In the genomic region with DNA sequence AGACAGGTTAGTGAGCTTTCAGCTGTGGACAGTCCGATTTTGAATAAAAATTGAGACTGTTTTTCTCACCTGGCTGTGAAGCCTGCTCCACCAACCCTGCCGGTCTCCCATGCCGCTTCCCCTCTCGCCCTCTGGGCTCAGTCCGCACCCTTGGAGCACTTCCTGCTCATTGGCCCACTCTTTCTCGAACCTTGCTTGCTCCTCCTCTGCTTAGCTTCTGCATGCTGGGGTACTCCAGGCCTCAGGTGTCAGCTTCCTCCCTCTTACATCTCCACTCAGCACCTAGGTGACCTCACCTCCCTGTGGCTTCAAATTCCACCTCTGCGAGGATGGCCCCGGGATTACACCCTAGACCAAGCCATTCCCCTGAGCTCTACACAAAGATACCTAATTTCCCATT, we compare ENCODE assay signal across 29 cellular contexts. TPM values are rescaled to one million over a fixed set of nuclear protein-coding genes. Genes with fewer than 3 reads are reported as not detected.
DNase-seq lines count a peak whose midpoint lies in the region; ATAC-seq and TF ChIP-seq lines count a peak whose summit lies in the region.
"Had no signal": no experiment of that assay in that cellular context is flagged by ENCODE, and none has a peak within 500 bp of the region (broad histone marks: within the 10 kb centered on the region; RNA-seq: fewer than 3 reads in every experiment).

No MANE protein-coding gene starts in this region.

- ATAC-seq in activated naive CD8-positive, alpha-beta T cell treated with anti-CD3 and anti-CD28 coated beads, Interleukin-2, amount 50 U/mL, for 24 hours, result no peak
- ATAC-seq in WTC11 (peak; percentile 72), GM21529 (IDR thresholded peaks at IDR 0.05; ENCODE audit: unreplicated experiment) (no peak)
- ATAC-seq: K562 had no signal

- CTCF ChIA-PET in WTC11 (lab: Charles Lee), result interaction anchor here (0.7 to 3.3 kb wide), 9 partner anchors 26 to 1074 kb away, joined by 3 to 14 read pairs (median 5); a partner anchor contains a TSS

- TF ChIP-seq CTCF in WTC11 (IDR thresholded peaks at IDR 0.05), result no peak
- no peak for TF ChIP-seq CTCF in neural crest cell (conservative IDR thresholded peaks at IDR 0.05)

- H3K4me1 Mint-ChIP-seq in activated naive CD8-positive, alpha-beta T cell treated with anti-CD3 and anti-CD28 coated beads, Interleukin-2, amount 50 U/mL, for 24 hours, result peaks cover 5% of the 10 kb centered on the region
- peaks cover 3% of the 10 kb centered on the region for H3K4me1 Mint-ChIP-seq in activated naive CD8-positive, alpha-beta T cell treated with anti-CD3 and anti-CD28 coated beads for 36 hours
- H3K4me1 Mint-ChIP-seq in WTC11 (peaks cover 23% of the 10 kb centered on the region), neural crest cell (peaks cover 15% of the 10 kb centered on the region)

- peaks cover 8% of the 10 kb centered on the region for H3K27me3 Mint-ChIP-seq in activated naive CD8-positive, alpha-beta T cell treated with anti-CD3 and anti-CD28 coated beads, Interleukin-2, amount 50 U/mL, for 24 hours
- H3K27me3 Mint-ChIP-seq in activated naive CD8-positive, alpha-beta T cell treated with anti-CD3 and anti-CD28 coated beads for 36 hours, result peaks cover 7% of the 10 kb centered on the region
- peaks cover 18% of the 10 kb centered on the region for H3K27me3 Mint-ChIP-seq in WTC11 (ENCODE audit: low read depth)
- H3K27me3 Mint-ChIP-seq in neural crest cell (ENCODE audit: low read depth), result no peaks in the 10 kb centered on the region

- POLR2A ChIA-PET in WTC11 (lab: Charles Lee), result interaction anchor here (0.5 to 0.8 kb wide), 2 partner anchors 381 to 1107 kb away, joined by 3 to 4 read pairs; a partner anchor contains a TSS

- H3K4me3 Mint-ChIP-seq in activated naive CD8-positive, alpha-beta T cell treated with anti-CD3 and anti-CD28 coated beads, Interleukin-2, amount 50 U/mL, for 24 hours, result no peak overlapping the region
- no peak overlapping the region for H3K4me3 Mint-ChIP-seq in activated naive CD8-positive, alpha-beta T cell treated with anti-CD3 and anti-CD28 coated beads for 36 hours
- no peak overlapping the region for H3K4me3 Mint-ChIP-seq in WTC11
- no peak overlapping the region for H3K4me3 Mint-ChIP-seq in neural crest cell
- H3K4me3 Mint-ChIP-seq: CD4-positive, alpha-beta T cell had no signal

- no peaks in the 10 kb centered on the region for H3K36me3 Mint-ChIP-seq in activated naive CD8-positive, alpha-beta T cell treated with anti-CD3 and anti-CD28 coated beads, Interleukin-2, amount 50 U/mL, for 24 hours (ENCODE audit: low read depth)
- H3K36me3 Mint-ChIP-seq in activated naive CD8-positive, alpha-beta T cell treated with anti-CD3 and anti-CD28 coated beads for 36 hours, result no peaks in the 10 kb centered on the region
- H3K36me3 Mint-ChIP-seq in WTC11 (peaks cover 26% of the 10 kb centered on the region), neural crest cell (ENCODE audit: low read depth) (no peaks in the 10 kb centered on the region)

- DNase-seq in activated naive CD8-positive, alpha-beta T cell treated with anti-CD3 and anti-CD28 coated beads, Interleukin-2, amount 50 U/mL, for 24 hours, result no peak
- DNase-seq in activated naive CD8-positive, alpha-beta T cell treated with anti-CD3 and anti-CD28 coated beads for 36 hours, result no peak
- DNase-seq in WTC11 (ENCODE audit: low spot score) (no peak), neural crest cell (ENCODE audit: low read depth, low spot score) (no peak), GDM1 (lab: John Stamatoyannopoulos, UW) (no peak), UCSD-AML1 (lab: John Stamatoyannopoulos, UW; ENCODE audit: unreplicated experiment) (no peak), hepatic stellate cell (ENCODE audit: low spot score) (no peak)
- DNase-seq: 8988T; ACHN; Caco-2; CD4-positive, alpha-beta T cell; EL; GF-D8; NCI-H1105; NCI-H1436 treated with DMSO at 0.1 percent for 48 hours; NCI-H187 treated with DMSO at 0.1 percent for 48 hours; NCI-H2107; NCI-H524; NCI-H774; NK-92 treated with Interleukin-12 subunit alpha and Interleukin-12 subunit beta, amount 100 ng/mL, for 24 hours; PC-9; Right ventricle myocardium superior; RPMI8226 had no signal

- H3K27ac Mint-ChIP-seq in activated naive CD8-positive, alpha-beta T cell treated with anti-CD3 and anti-CD28 coated beads, Interleukin-2, amount 50 U/mL, for 24 hours, result peak overlapping the region; percentile 4
- H3K27ac Mint-ChIP-seq in activated naive CD8-positive, alpha-beta T cell treated with anti-CD3 and anti-CD28 coated beads for 36 hours, result no peak overlapping the region
- H3K27ac Mint-ChIP-seq in WTC11, result no peak overlapping the region
- H3K27ac Mint-ChIP-seq in neural crest cell (ENCODE audit: unreplicated experiment), result peak overlapping the region; percentile 37
- H3K27ac Mint-ChIP-seq: CD4-positive, alpha-beta T cell had no signal

- H3K9me3 Mint-ChIP-seq in activated naive CD8-positive, alpha-beta T cell treated with anti-CD3 and anti-CD28 coated beads, Interleukin-2, amount 50 U/mL, for 24 hours, result no peaks in the 10 kb centered on the region
- H3K9me3 Mint-ChIP-seq in activated naive CD8-positive, alpha-beta T cell treated with anti-CD3 and anti-CD28 coated beads for 36 hours, result no peaks in the 10 kb centered on the region
- H3K9me3 Mint-ChIP-seq in WTC11 (peaks cover 37% of the 10 kb centered on the region), neural crest cell (peaks cover 11% of the 10 kb centered on the region)
- H3K9me3 Mint-ChIP-seq: CD4-positive, alpha-beta T cell had no signal

TF ChIP-seq in WTC11, 78 proteins besides CTCF, POLR2A, EP300 and RAD21:
- no peak for TF ChIP-seq ZNF317 (CRISPR knock-in tag; IDR thresholded peaks at IDR 0.05; ENCODE audit: borderline replicate concordance, low read depth)
- TF ChIP-seq SP1 (CRISPR knock-in tag; conservative IDR thresholded peaks at IDR 0.05), result no peak
- no peak for TF ChIP-seq ZNF138 (CRISPR knock-in tag; conservative IDR thresholded peaks at IDR 0.05)
- TF ChIP-seq CBFB (CRISPR knock-in tag; IDR thresholded peaks at IDR 0.05; ENCODE audit: low read depth), result no peak
- TF ChIP-seq, protein P1, sequence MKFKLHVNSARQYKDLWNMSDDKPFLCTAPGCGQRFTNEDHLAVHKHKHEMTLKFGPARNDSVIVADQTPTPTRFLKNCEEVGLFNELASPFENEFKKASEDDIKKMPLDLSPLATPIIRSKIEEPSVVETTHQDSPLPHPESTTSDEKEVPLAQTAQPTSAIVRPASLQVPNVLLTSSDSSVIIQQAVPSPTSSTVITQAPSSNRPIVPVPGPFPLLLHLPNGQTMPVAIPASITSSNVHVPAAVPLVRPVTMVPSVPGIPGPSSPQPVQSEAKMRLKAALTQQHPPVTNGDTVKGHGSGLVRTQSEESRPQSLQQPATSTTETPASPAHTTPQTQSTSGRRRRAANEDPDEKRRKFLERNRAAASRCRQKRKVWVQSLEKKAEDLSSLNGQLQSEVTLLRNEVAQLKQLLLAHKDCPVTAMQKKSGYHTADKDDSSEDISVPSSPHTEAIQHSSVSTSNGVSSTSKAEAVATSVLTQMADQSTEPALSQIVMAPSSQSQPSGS (CRISPR knock-in tag; IDR thresholded peaks at IDR 0.05; ENCODE audit: borderline replicate concordance, low read depth), result no peak
- TF ChIP-seq HMGA2 (CRISPR knock-in tag; IDR thresholded peaks at IDR 0.05), result no peak
- TF ChIP-seq ELF4 (CRISPR knock-in tag; IDR thresholded peaks at IDR 0.05; ENCODE audit: low read depth), result no peak

RNA-seq across cellular contexts. Expression of a gene that starts 39.6 kb away (rescaled TPM):
- total RNA-seq in activated naive CD8-positive, alpha-beta T cell treated with anti-CD3 and anti-CD28 coated beads for 36 hours, result not detected
- total RNA-seq in WTC11 (2021), result 6.3 to 8.2 TPM (median 7.0 TPM) in 3 replicates
- not detected in 2 replicates for total RNA-seq in neural crest cell
- total RNA-seq: Caco-2; CD4-positive, alpha-beta T cell; HT-29; LHCN-M2; MCF 10A; PC-9; Right ventricle myocardium superior; SJSA1 had no signal

Comparison
In these comparisons a context has a peak if more than half of its experiments do, and no peak if none do; other contexts are left out.
1. H3K27ac Mint-ChIP-seq: peak in activated naive CD8-positive, alpha-beta T cell treated with anti-CD3 and anti-CD28 coated beads, Interleukin-2, amount 50 U/mL, for 24 hours (single experiment) and neural crest cell (single experiment); none in activated naive CD8-positive, alpha-beta T cell treated with anti-CD3 and anti-CD28 coated beads for 36 hours (single experiment) and WTC11 (single experiment).